ENCODE assay signal across 1 cellular context in the genomic region with DNA sequence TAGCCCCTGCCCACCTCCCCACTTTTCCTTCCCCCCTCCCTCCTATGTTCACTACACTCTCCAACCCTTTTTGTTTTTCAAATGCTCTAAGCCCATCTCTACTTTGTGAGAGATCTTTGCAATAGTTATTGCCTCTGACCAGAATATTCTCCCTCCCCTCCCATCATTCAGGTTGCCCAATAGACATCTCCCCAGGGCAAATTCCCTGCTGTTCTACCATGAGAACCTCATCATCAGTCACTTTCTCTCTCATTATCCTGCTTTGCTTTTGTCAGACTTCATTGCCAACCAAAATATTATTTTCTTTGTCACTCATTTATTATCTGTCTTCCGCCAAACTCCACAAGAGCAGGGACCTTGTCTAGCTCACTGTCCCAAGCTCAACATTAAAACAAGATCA.
TF ChIP-seq lines count a peak whose summit lies in the region.

No MANE protein-coding gene starts in this region.

TF ChIP-seq in SK-N-SH treated with all-trans-retinoic acid at 6 μM for 48 hours, 23 proteins besides CTCF, POLR2A, EP300 and RAD21 (continued from another document):
- TF ChIP-seq, protein P1, sequence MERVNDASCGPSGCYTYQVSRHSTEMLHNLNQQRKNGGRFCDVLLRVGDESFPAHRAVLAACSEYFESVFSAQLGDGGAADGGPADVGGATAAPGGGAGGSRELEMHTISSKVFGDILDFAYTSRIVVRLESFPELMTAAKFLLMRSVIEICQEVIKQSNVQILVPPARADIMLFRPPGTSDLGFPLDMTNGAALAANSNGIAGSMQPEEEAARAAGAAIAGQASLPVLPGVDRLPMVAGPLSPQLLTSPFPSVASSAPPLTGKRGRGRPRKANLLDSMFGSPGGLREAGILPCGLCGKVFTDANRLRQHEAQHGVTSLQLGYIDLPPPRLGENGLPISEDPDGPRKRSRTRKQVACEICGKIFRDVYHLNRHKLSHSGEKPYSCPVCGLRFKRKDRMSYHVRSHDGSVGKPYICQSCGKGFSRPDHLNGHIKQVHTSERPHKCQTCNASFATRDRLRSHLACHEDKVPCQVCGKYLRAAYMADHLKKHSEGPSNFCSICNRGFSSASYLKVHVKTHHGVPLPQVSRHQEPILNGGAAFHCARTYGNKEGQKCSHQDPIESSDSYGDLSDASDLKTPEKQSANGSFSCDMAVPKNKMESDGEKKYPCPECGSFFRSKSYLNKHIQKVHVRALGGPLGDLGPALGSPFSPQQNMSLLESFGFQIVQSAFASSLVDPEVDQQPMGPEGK (CRISPR knock-in tag; IDR thresholded peaks at IDR 0.05; ENCODE audit: borderline replicate concordance), result no peak
- TF ChIP-seq PPARA (CRISPR knock-in tag; IDR thresholded peaks at IDR 0.05; ENCODE audit: borderline replicate concordance), result no peak
- no peak for TF ChIP-seq CSDC2 (CRISPR knock-in tag; IDR thresholded peaks at IDR 0.05)
- no peak for TF ChIP-seq TOX (CRISPR knock-in tag; IDR thresholded peaks at IDR 0.05; ENCODE audit: borderline replicate concordance)
- TF ChIP-seq ISL1 (CRISPR knock-in tag; IDR thresholded peaks at IDR 0.05), result no peak
- no peak for TF ChIP-seq ESRRG (CRISPR knock-in tag; IDR thresholded peaks at IDR 0.05)
